In the genomic region with DNA sequence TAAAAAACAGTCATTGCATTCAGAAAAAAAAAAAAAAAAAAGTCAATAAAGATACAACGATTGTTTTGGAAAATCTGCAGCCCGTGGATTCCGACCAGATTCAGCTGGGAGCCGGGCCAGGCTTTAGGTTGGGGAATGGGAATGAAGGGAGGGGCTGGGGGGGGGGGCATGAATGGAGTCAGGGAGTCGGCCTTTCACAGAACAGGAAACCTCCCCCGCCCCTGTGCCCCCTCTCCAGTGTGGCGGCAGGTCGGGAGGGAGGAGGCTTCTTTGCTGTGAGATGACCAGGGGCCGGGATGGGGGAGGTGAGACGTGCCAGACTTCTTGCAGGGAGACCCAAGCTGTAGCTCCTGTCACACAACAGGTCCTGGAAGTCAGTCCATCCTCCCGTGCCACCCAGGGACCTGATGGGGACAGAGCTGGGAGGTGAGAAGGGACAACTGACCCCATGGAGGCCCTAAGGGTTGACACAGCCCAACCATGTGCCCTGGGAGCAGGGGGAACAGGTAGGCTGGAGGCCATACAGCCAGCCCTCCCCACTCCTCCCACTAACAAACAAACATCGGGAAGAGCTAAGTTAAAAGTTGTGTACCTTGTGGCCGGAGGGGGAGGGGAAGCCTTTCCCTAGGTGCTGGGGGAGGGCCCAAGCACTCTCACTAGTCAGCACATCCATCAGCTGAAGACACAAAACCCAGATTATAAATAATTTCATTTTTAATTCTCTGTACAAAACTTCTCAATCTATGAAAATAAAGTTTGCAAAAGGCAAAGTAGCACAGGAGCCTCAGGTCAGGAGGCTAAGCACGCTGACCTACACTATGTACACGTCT, we compare ENCODE assay signal across 10 cellular contexts. TPM values are rescaled to one million over a fixed set of nuclear protein-coding genes. Genes with fewer than 3 reads are reported as not detected.
DNase-seq lines count a peak whose midpoint lies in the region; ATAC-seq and TF ChIP-seq lines count a peak whose summit lies in the region.
"Had no signal": no experiment of that assay in that cellular context is flagged by ENCODE, and none has a peak within 500 bp of the region (broad histone marks: within the 10 kb centered on the region; RNA-seq: fewer than 3 reads in every experiment).

No MANE protein-coding gene starts in this region.

- no peaks in the 10 kb centered on the region for H3K27me3 Mint-ChIP-seq in activated T-cell treated with anti-CD3 and anti-CD28 coated beads, Interleukin-2, amount 50 U/mL, for 24 hours
- peaks cover 16% of the 10 kb centered on the region for H3K27me3 Mint-ChIP-seq in WTC11 (ENCODE audit: low read depth)
- H3K27me3 Mint-ChIP-seq: CD4-positive, CD25-positive, alpha-beta regulatory T cell had no signal

- no peak for DNase-seq in activated T-cell treated with anti-CD3 and anti-CD28 coated beads, Interleukin-2, amount 50 U/mL, for 24 hours
- no peak for DNase-seq in activated T-cell treated with anti-CD3 and anti-CD28 coated beads, Interleukin-2, amount 50 U/mL, for 48 hours
- peak; percentile 58 for DNase-seq in WTC11 (ENCODE audit: low spot score)
- DNase-seq in kidney tubule cell (ENCODE audit: low spot score), result peak; percentile 17
- DNase-seq in tibial artery, result no peak
- DNase-seq in HCEC 1CT, result no peak
- DNase-seq in SHP77 (lab: John Stamatoyannopoulos, UW), result no peak
- DNase-seq in GM20000 (ENCODE audit: low spot score), result no peak
- DNase-seq: NCI-H446 treated with DMSO at 0.1 percent for 48 hours had no signal

- peak overlapping the region; percentile 10 to 11 for H3K27ac ChIP-seq in tibial artery

- intact Hi-C loops in tibial artery (cut with DNase I; ENCODE audit: low total_unique reads), result loop anchor here (5.0 kb wide), 1 partner anchor 106 kb away; no protein-coding TSS in a partner anchor

- CTCF ChIA-PET in WTC11 (lab: Charles Lee), result interaction anchor here (0.5 to 4.7 kb wide), 41 partner anchors 9 to 209 kb away, joined by 3 to 60 read pairs (median 6); partner anchors contain the start of genes DRC3, SREBF1 and TOM1L2

- TF ChIP-seq CTCF in WTC11 (IDR thresholded peaks at IDR 0.05) (no peak), tibial artery (IDR thresholded peaks at IDR 0.05) (no peak), GM20000 (IDR thresholded peaks at IDR 0.05; ENCODE audit: extremely low read depth, missing control alignments) (no peak)

- H3K4me3 ChIP-seq in tibial artery, result no peak overlapping the region

- H3K4me1 Mint-ChIP-seq in activated T-cell treated with anti-CD3 and anti-CD28 coated beads, Interleukin-2, amount 50 U/mL, for 24 hours (ENCODE audit: low read depth), result peaks cover 23% of the 10 kb centered on the region
- H3K4me1 Mint-ChIP-seq in WTC11, result peaks cover 22% of the 10 kb centered on the region

- peak overlapping the region; percentile 51 for H3K27ac Mint-ChIP-seq in activated T-cell treated with anti-CD3 and anti-CD28 coated beads, Interleukin-2, amount 50 U/mL, for 24 hours
- H3K27ac Mint-ChIP-seq in WTC11, result peak overlapping the region; percentile 94
- H3K27ac Mint-ChIP-seq: CD4-positive, CD25-positive, alpha-beta regulatory T cell had no signal

- H3K9me3 ChIP-seq in tibial artery, result no peaks in the 10 kb centered on the region

- H3K9me3 Mint-ChIP-seq in activated T-cell treated with anti-CD3 and anti-CD28 coated beads, Interleukin-2, amount 50 U/mL, for 24 hours, result no peaks in the 10 kb centered on the region
- H3K9me3 Mint-ChIP-seq in WTC11, result no peaks in the 10 kb centered on the region

- peaks cover 58% of the 10 kb centered on the region for H3K36me3 Mint-ChIP-seq in activated T-cell treated with anti-CD3 and anti-CD28 coated beads, Interleukin-2, amount 50 U/mL, for 24 hours (ENCODE audit: low read depth)
- H3K36me3 Mint-ChIP-seq in WTC11, result peaks cover 18% of the 10 kb centered on the region

- H3K4me1 ChIP-seq in tibial artery, result peaks cover 0 to 62% (median 38%) of the 10 kb centered on the region in 4 donors

- peaks cover 20 to 66% (median 24%) of the 10 kb centered on the region in 3 donors for H3K36me3 ChIP-seq in tibial artery

- no peaks in the 10 kb centered on the region for H3K27me3 ChIP-seq in tibial artery

- H3K4me3 Mint-ChIP-seq in activated T-cell treated with anti-CD3 and anti-CD28 coated beads, Interleukin-2, amount 50 U/mL, for 24 hours, result no peak overlapping the region
- peak overlapping the region; percentile 45 for H3K4me3 Mint-ChIP-seq in WTC11
- H3K4me3 Mint-ChIP-seq: CD4-positive, CD25-positive, alpha-beta regulatory T cell had no signal

- POLR2A ChIA-PET in WTC11 (lab: Charles Lee), result interaction anchor here (0.6 to 3.6 kb wide), 8 partner anchors 12 to 514 kb away, joined by 3 to 34 read pairs (median 5); partner anchors contain the start of gene SREBF1

- no peak for ATAC-seq in WTC11

TF ChIP-seq in WTC11, 78 proteins besides CTCF, POLR2A, EP300 and RAD21:
- TF ChIP-seq E2F5 (CRISPR knock-in tag; IDR thresholded peaks at IDR 0.05) (no peak), ZNF281 (CRISPR knock-in tag; IDR thresholded peaks at IDR 0.05) (0 out of 2 replicates have a peak, but pooled peaks have one; percentile 24)
TF ChIP-seq in WTC11: peak in this region for 1.

RNA-seq across cellular contexts. Expression of gene SREBF1, which starts 25.2 kb away (rescaled TPM):
- total RNA-seq in WTC11 (2021), result 72.3 to 93.7 TPM (median 76.7 TPM) in 3 replicates

Comparison
In these comparisons a context has a peak if more than half of its experiments do, and no peak if none do; other contexts are left out.
1. DNase-seq: peak in WTC11 (single experiment) and kidney tubule cell (single experiment); none in activated T-cell treated with anti-CD3 and anti-CD28 coated beads, Interleukin-2, amount 50 U/mL, for 24 hours (single experiment), activated T-cell treated with anti-CD3 and anti-CD28 coated beads, Interleukin-2, amount 50 U/mL, for 48 hours (0 of 2), tibial artery (0 of 2), HCEC 1CT (single experiment), SHP77 (0 of 2) and GM20000 (single experiment).